ENCODE assay signal across 8 cellular contexts in the genomic region with DNA sequence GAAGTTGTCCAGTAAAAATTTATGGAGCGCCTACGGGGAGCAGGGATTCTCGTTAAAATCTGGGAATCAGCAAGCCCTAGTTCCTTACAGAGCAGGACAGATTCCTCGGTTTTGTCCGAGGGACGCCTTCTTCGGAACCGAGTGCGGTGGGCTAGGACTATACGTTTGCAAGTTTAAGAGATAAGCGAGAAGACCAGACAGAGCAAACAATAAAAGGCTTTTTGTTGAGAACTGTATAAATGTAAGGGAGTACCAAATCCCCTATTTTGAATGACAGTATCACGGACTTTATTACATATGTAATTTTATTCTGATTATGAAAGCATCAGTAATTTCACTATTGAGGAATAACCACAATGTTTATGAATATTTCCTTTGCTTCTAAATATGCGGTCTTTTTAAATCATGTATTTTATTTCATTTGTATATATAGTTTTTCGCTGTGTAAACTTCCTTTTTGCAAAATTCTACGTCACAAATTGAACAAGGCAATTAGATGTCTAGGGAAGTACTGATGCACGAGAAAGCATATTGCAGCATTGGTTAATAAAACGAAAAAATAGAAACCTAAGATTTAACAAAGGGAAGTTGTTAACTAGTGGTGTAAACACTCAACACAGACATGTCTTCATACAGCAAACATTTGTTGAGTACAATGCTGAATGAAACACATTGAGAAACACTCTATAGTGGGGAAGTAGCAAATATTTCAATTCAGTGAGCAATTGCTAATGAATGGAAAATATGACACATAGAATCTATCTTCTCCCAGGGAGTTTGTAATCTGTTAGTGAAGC. TPM values are rescaled to one million over a fixed set of nuclear protein-coding genes. Genes with fewer than 3 reads are reported as not detected.
DNase-seq lines count a peak whose midpoint lies in the region; ATAC-seq and TF ChIP-seq lines count a peak whose summit lies in the region.

No MANE protein-coding gene starts in this region.

- H3K9me3 ChIP-seq in OCI-LY7 (ENCODE audit: low read length): no peaks in the 10 kb centered on the region
- H3K9me3 ChIP-seq in duodenal mucosa (ENCODE audit: control insufficient read depth in 1 of 2, low read length in 2 of 2): no peaks in the 10 kb centered on the region
- H3K9me3 ChIP-seq in muscle layer of colon (ENCODE audit: low read length): no peaks in the 10 kb centered on the region

- BruUV-seq in OCI-LY7 (replicated peaks; lab: Mats Ljungman, UMichigan): TSS peak; percentile 62

- H3K27me3 ChIP-seq in duodenal mucosa (ENCODE audit: control insufficient read depth in 1 of 2, insufficient read depth in 2 of 2, low read length in 2 of 2) (no peaks in the 10 kb centered on the region), muscle layer of colon (ENCODE audit: control insufficient read depth in 1 of 2, insufficient read depth in 2 of 2, low read length in 2 of 2) (no peaks in the 10 kb centered on the region)

- no peaks in the 10 kb centered on the region for H3K9me2 ChIP-seq in OCI-LY7 (ENCODE audit: insufficient read depth, low read length)

- ATAC-seq in activated CD8-positive, alpha-beta memory T cell treated with anti-CD3 and anti-CD28 coated beads, Interleukin-2, amount 10 ng/mL, durations not matched to agents 7 days and 5 days: no peak
- no peak for ATAC-seq in GM21360 (IDR thresholded peaks at IDR 0.05; ENCODE audit: unreplicated experiment)
- ATAC-seq in HG02885 (IDR thresholded peaks at IDR 0.05; ENCODE audit: poor library complexity, unreplicated experiment): no peak
- no peak for ATAC-seq in GM19467 (IDR thresholded peaks at IDR 0.05; ENCODE audit: unreplicated experiment)

- no peak for DNase-seq in activated CD8-positive, alpha-beta memory T cell treated with anti-CD3 and anti-CD28 coated beads, Interleukin-2, amount 10 ng/mL, durations not matched to agents 7 days and 5 days
- no peak for DNase-seq in activated CD8-positive, alpha-beta memory T cell treated with anti-CD3 and anti-CD28 coated beads, Interleukin-2, amount 50 U/mL, for 4 hours
- DNase-seq in OCI-LY7 (ENCODE audit: low spot score): no peak

- H3K36me3 Mint-ChIP-seq in activated CD8-positive, alpha-beta memory T cell treated with anti-CD3 and anti-CD28 coated beads, Interleukin-2, amount 10 ng/mL, durations not matched to agents 7 days and 5 days: peaks cover 11% of the 10 kb centered on the region

- H3K4me2 ChIP-seq in OCI-LY7 (ENCODE audit: low read length): peak overlapping the region; percentile 97

- intact Hi-C loops in OCI-LY7 (cut with micrococcal nuclease; ENCODE audit: unreplicated experiment): loop anchor here (2.0 to 10.0 kb wide), 3 partner anchors 201 to 299 kb away; no protein-coding TSS in a partner anchor

- peaks cover 10% of the 10 kb centered on the region for H4K20me1 ChIP-seq in OCI-LY7 (ENCODE audit: insufficient read depth, low read length)

- peak overlapping the region; percentile 54; the same call in 1 of the 2 replicates for H2AFZ ChIP-seq in OCI-LY7 (ENCODE audit: low read length)

- peak overlapping the region; percentile 90 for H3K4me3 Mint-ChIP-seq in activated CD8-positive, alpha-beta memory T cell treated with anti-CD3 and anti-CD28 coated beads, Interleukin-2, amount 10 ng/mL, durations not matched to agents 7 days and 5 days

- CTCF ChIA-PET in activated CD8-positive, alpha-beta memory T cell treated with anti-CD3 and anti-CD28 coated beads, Interleukin-2, amount 10 ng/mL, durations not matched to agents 7 days and 5 days (lab: Charles Lee): interaction anchor here (0.7 to 2.6 kb wide), 18 partner anchors 8 to 354 kb away, joined by 3 to 15 read pairs (median 4); a partner anchor contains a TSS
- CTCF ChIA-PET in OCI-LY7 (lab: Charles Lee; ENCODE audit: unreplicated experiment): no interaction called here

- H3K4me3 ChIP-seq in OCI-LY7 (ENCODE audit: low read depth, low read length, poor library complexity, severe bottlenecking) (peak overlapping the region; percentile 98), duodenal mucosa (ENCODE audit: low read depth in 1 of 2, low read length in 2 of 2) (peak overlapping the region; percentile 78 to 80), muscle layer of colon (ENCODE audit: low read depth in 1 of 2, low read length in 2 of 2) (peak overlapping the region; percentile 72 to 73)

- peaks cover 39% of the 10 kb centered on the region for H3K79me2 ChIP-seq in OCI-LY7 (ENCODE audit: insufficient read depth, low read depth, low read length)

- H3K36me3 ChIP-seq in OCI-LY7 (ENCODE audit: insufficient read depth, low read length): peaks cover 8% of the 10 kb centered on the region; the same call in 1 of the 2 replicates
- no peaks in the 10 kb centered on the region for H3K36me3 ChIP-seq in duodenal mucosa (ENCODE audit: control insufficient read depth in 1 of 2, insufficient read depth in 2 of 2, low read length in 2 of 2)
- no peaks in the 10 kb centered on the region for H3K36me3 ChIP-seq in muscle layer of colon (ENCODE audit: insufficient read depth, low read length)

- TF ChIP-seq CTCF in OCI-LY7 (conservative IDR thresholded peaks at IDR 0.05; ENCODE audit: low read length): no peak

- peaks cover 39% of the 10 kb centered on the region for H3K4me1 Mint-ChIP-seq in activated CD8-positive, alpha-beta memory T cell treated with anti-CD3 and anti-CD28 coated beads, Interleukin-2, amount 10 ng/mL, durations not matched to agents 7 days and 5 days

- peak overlapping the region; percentile 90 for H3K27ac ChIP-seq in OCI-LY7 (ENCODE audit: low read depth, low read length, poor library complexity, severe bottlenecking)
- H3K27ac ChIP-seq in duodenal mucosa (ENCODE audit: low read depth, low read length): peak overlapping the region; percentile 95
- H3K27ac ChIP-seq in muscle layer of colon (ENCODE audit: low read depth, low read length): peak overlapping the region; percentile 99

- peak overlapping the region; percentile 82 to 84 for H3K9ac ChIP-seq in duodenal mucosa (ENCODE audit: low read depth in 1 of 2, low read length in 2 of 2)
- H3K9ac ChIP-seq in muscle layer of colon (ENCODE audit: low read length): peak overlapping the region; percentile 76

- H3K4me1 ChIP-seq in OCI-LY7 (ENCODE audit: insufficient read depth, low read length, poor library complexity, severe bottlenecking) (peaks cover 24% of the 10 kb centered on the region), duodenal mucosa (ENCODE audit: control insufficient read depth in 1 of 2, insufficient read depth in 2 of 2, low read length in 2 of 2) (peaks cover 17 to 23% of the 10 kb centered on the region in 2 donors), muscle layer of colon (ENCODE audit: insufficient read depth, low read length) (peaks cover 24% of the 10 kb centered on the region)

- H3K9me3 Mint-ChIP-seq in activated CD8-positive, alpha-beta memory T cell treated with anti-CD3 and anti-CD28 coated beads, Interleukin-2, amount 10 ng/mL, durations not matched to agents 7 days and 5 days (ENCODE audit: low read depth): no peaks in the 10 kb centered on the region

- no peaks in the 10 kb centered on the region for H3K27me3 Mint-ChIP-seq in activated CD8-positive, alpha-beta memory T cell treated with anti-CD3 and anti-CD28 coated beads, Interleukin-2, amount 10 ng/mL, durations not matched to agents 7 days and 5 days

- POLR2A ChIA-PET in OCI-LY7 (lab: Charles Lee): interaction anchor here (1.0 kb wide), 2 partner anchors 8 to 204 kb away, joined by 3 to 5 read pairs; no protein-coding TSS in a partner anchor

- H3K27ac Mint-ChIP-seq in activated CD8-positive, alpha-beta memory T cell treated with anti-CD3 and anti-CD28 coated beads, Interleukin-2, amount 10 ng/mL, durations not matched to agents 7 days and 5 days: peak overlapping the region; percentile 88

RNA-seq across cellular contexts. Expression of a gene that starts 1.2 kb away (rescaled TPM):
- total RNA-seq in activated CD8-positive, alpha-beta memory T cell treated with anti-CD3 and anti-CD28 coated beads, Interleukin-2, amount 10 ng/mL, durations not matched to agents 7 days and 5 days: 100 to 1,000 TPM; 120 to 143 TPM
- 53.2 and 82.8 TPM in 2 replicates for total RNA-seq in OCI-LY7 (2014; rRNA removed; shearing (Covaris generic))
- total RNA-seq in OCI-LY7 (2022): 86.0 and 88.7 TPM in 2 replicates
